ENCODE assay signal across 26 cellular contexts in genomic region chr21:42075686-42076471, GRCh38. TPM values are rescaled to one million over a fixed set of nuclear protein-coding genes. Genes with fewer than 3 reads are reported as not detected.
DNase-seq lines count a peak whose midpoint lies in the region; ATAC-seq, FAIRE-seq and TF ChIP-seq lines count a peak whose summit lies in the region.
"Had no signal": no experiment of that assay in that cellular context is flagged by ENCODE, and none has a peak within 500 bp of the region (broad histone marks: within the 10 kb centered on the region; RNA-seq: fewer than 3 reads in every experiment).

No MANE protein-coding gene starts in this region.

- intact Hi-C loops in Caco-2 (cut with micrococcal nuclease; ENCODE audit: unreplicated experiment) = no loop called here
- intact Hi-C loops in activated T-helper 1 cell treated with anti-CD3 and anti-CD28 coated beads, Interleukin-12 subunit alpha, Interleukin-12 subunit beta, Interleukin-2, Interleukin-4 antibody, amounts not matched to agents 30 ng/mL and 10 ng/mL and 1 ng/mL, durations not matched to agents 14 hours and 24 hours and 36 hours (cut with micrococcal nuclease) = no loop called here

- ATAC-seq in GM21619 (IDR thresholded peaks at IDR 0.05; ENCODE audit: unreplicated experiment) = no peak
- ATAC-seq: HepG2 had no signal

- H3K36me3 Mint-ChIP-seq in Caco-2 (ENCODE audit: insufficient read depth, unreplicated experiment) = no peaks in the 10 kb centered on the region
- no peaks in the 10 kb centered on the region for H3K36me3 Mint-ChIP-seq in activated T-helper 1 cell treated with anti-CD3 and anti-CD28 coated beads, Interleukin-12 subunit alpha, Interleukin-12 subunit beta, Interleukin-2, Interleukin-4 antibody, amounts not matched to agents 30 ng/mL and 10 ng/mL and 1 ng/mL, durations not matched to agents 14 hours and 24 hours and 36 hours (ENCODE audit: low read depth)

- H4K91ac ChIP-seq in H1 (replicated peaks; ENCODE audit: insufficient read length, low read length) (peak overlapping the region; percentile 19), neuronal stem cell (ENCODE audit: low read depth, low read length, poor library complexity) (no peak overlapping the region)

- TF ChIP-seq EP300 in H1 (IDR thresholded peaks at IDR 0.05; ENCODE audit: borderline replicate concordance in 1 of 2, low read depth in 2 of 2, low read length in 2 of 2) = no peak

- H4K8ac ChIP-seq in H1 (ENCODE audit: extremely low read depth, insufficient read depth, low read length) (no peak overlapping the region; the same call in 1 of the 2 replicates), neuronal stem cell (ENCODE audit: low read depth, low read length) (no peak overlapping the region)

- H2AFZ ChIP-seq in OCI-LY1 (ENCODE audit: low read length) = no peak overlapping the region
- peak overlapping the region; percentile 25; the same call in 1 of the 2 replicates for H2AFZ ChIP-seq in H1 (ENCODE audit: low read length)
- H2AFZ ChIP-seq in neuronal stem cell (ENCODE audit: low read length) = no peak overlapping the region
- no peak overlapping the region for H2AFZ ChIP-seq in hepatocyte

- H3K9me3 ChIP-seq in Caco-2 (no peaks in the 10 kb centered on the region), OCI-LY1 (ENCODE audit: low read length) (no peaks in the 10 kb centered on the region), H1 (ENCODE audit: insufficient read depth in 2 of 2, low read depth in 1 of 2, low read length in 1 of 2) (no peaks in the 10 kb centered on the region), neuronal stem cell (replicated peaks in 1 of 2; ENCODE audit: control insufficient read depth in 2 of 2, insufficient read depth in 1 of 2, low read depth in 1 of 2, low read length in 2 of 2) (no peaks in the 10 kb centered on the region), hepatocyte (ENCODE audit: low read depth) (no peaks in the 10 kb centered on the region)
- H3K9me3 ChIP-seq: BLaER1 had no signal

- H3K56ac ChIP-seq in H1 (replicated peaks; ENCODE audit: insufficient read length, low read depth, low read length) = no peak overlapping the region

- no TSS peak for BruUV-seq in Caco-2 (replicated peaks; lab: Mats Ljungman, UMichigan)

- H2BK120ac ChIP-seq in H1 (replicated peaks; ENCODE audit: low read depth, low read length) = no peak overlapping the region
- H2BK120ac ChIP-seq in neuronal stem cell (ENCODE audit: low read depth, low read length) = no peak overlapping the region

- H4K20me1 ChIP-seq in OCI-LY1 (ENCODE audit: insufficient read depth, low read length) (no peaks in the 10 kb centered on the region), H1 (replicated peaks in 1 of 2; ENCODE audit: control insufficient read depth in 1 of 2, insufficient read depth in 2 of 2, low read length in 2 of 2) (no peaks in the 10 kb centered on the region), hepatocyte (ENCODE audit: insufficient read depth, poor library complexity, severe bottlenecking) (no peaks in the 10 kb centered on the region)
- H4K20me1 ChIP-seq: BLaER1 had no signal

- H3K4me3 Mint-ChIP-seq in Caco-2 (ENCODE audit: unreplicated experiment) = no peak overlapping the region
- no peak overlapping the region for H3K4me3 Mint-ChIP-seq in activated T-helper 1 cell treated with anti-CD3 and anti-CD28 coated beads, Interleukin-12 subunit alpha, Interleukin-12 subunit beta, Interleukin-2, Interleukin-4 antibody, amounts not matched to agents 30 ng/mL and 10 ng/mL and 1 ng/mL, durations not matched to agents 14 hours and 24 hours and 36 hours
- H3K4me3 Mint-ChIP-seq: CD4-positive, alpha-beta T cell had no signal

- CTCF ChIA-PET in Caco-2 (lab: Charles Lee) (interaction anchor here (1.2 kb wide), 1 partner anchor 42 kb away, joined by 5 read pairs; no protein-coding TSS in a partner anchor), H1 (lab: Charles Lee; ENCODE audit: partially characterized antibody) (interaction anchor here (0.9 to 5.8 kb wide), 8 partner anchors 11 to 50 kb away, joined by 3 to 21 read pairs (median 3); no protein-coding TSS in a partner anchor)

- no peaks in the 10 kb centered on the region for H3F3A ChIP-seq in OCI-LY1 (ENCODE audit: insufficient read depth, low read length)

- H3K4me1 Mint-ChIP-seq in Caco-2 (ENCODE audit: low read depth, unreplicated experiment) = peaks cover 26% of the 10 kb centered on the region
- H3K4me1 Mint-ChIP-seq in activated T-helper 1 cell treated with anti-CD3 and anti-CD28 coated beads, Interleukin-12 subunit alpha, Interleukin-12 subunit beta, Interleukin-2, Interleukin-4 antibody, amounts not matched to agents 30 ng/mL and 10 ng/mL and 1 ng/mL, durations not matched to agents 14 hours and 24 hours and 36 hours (ENCODE audit: low read depth) = no peaks in the 10 kb centered on the region

- no peak overlapping the region for H3K18ac ChIP-seq in H1 (ENCODE audit: extremely low read depth, low read length)
- H3K18ac ChIP-seq in neuronal stem cell (ENCODE audit: low read length) = no peak overlapping the region

- H3K4me1 ChIP-seq in Caco-2 (peaks cover 32% of the 10 kb centered on the region), OCI-LY1 (ENCODE audit: insufficient read depth, low read length, severe bottlenecking) (peaks cover 72% of the 10 kb centered on the region), H1 (replicated peaks in 1 of 4; ENCODE audit: control insufficient read depth in 3 of 4, insufficient read depth in 4 of 4, low read length in 3 of 4) (no peaks in the 10 kb centered on the region), neuronal stem cell (ENCODE audit: control insufficient read depth in 2 of 2, insufficient read depth in 1 of 2, low read depth in 1 of 2, low read length in 2 of 2) (peaks cover 3% of the 10 kb centered on the region in 2 donors), hepatocyte (ENCODE audit: insufficient read depth) (peaks cover 3% of the 10 kb centered on the region)

- H2BK20ac ChIP-seq in H1 (ENCODE audit: low read length) = no peak overlapping the region

- H3K79me2 ChIP-seq in OCI-LY1 (ENCODE audit: insufficient read depth, low read length) (no peaks in the 10 kb centered on the region), H1 (ENCODE audit: control insufficient read depth in 1 of 2, insufficient read depth in 2 of 2, low read length in 2 of 2) (no peaks in the 10 kb centered on the region), hepatocyte (no peaks in the 10 kb centered on the region)

- H3K4me2 ChIP-seq in OCI-LY1 (ENCODE audit: low read length) = no peak overlapping the region
- no peak overlapping the region for H3K4me2 ChIP-seq in H1 (ENCODE audit: insufficient read depth in 1 of 2, low read depth in 2 of 2, low read length in 2 of 2)
- H3K4me2 ChIP-seq in neuronal stem cell (ENCODE audit: insufficient read depth, low read length, poor library complexity, severe bottlenecking) = no peak overlapping the region
- no peak overlapping the region for H3K4me2 ChIP-seq in hepatocyte
- H3K4me2 ChIP-seq: BLaER1 had no signal

- H2BK12ac ChIP-seq in H1 (ENCODE audit: low read depth, low read length) = no peak overlapping the region
- no peak overlapping the region for H2BK12ac ChIP-seq in neuronal stem cell (ENCODE audit: low read length)

- FAIRE-seq in H1 (lab: Jason Lieb, UNC) = no peak
- FAIRE-seq: GM12892, H54, HepG2 had no signal

- 90% methylated on average over 34 of the region's 35 CpGs; no CpG with 5 or more reads in 1 of the 2 experiments for WGBS in H1 (ENCODE audit: extremely low coverage in 1 of 2, insufficient coverage in 1 of 2, insufficient read length in 1 of 2, insufficient replicate concordance in 2 of 2, low coverage in 1 of 2, low lambda C conversion rate in 2 of 2, missing lambda C conversion rate in 1 of 2), 2 experiments
- no CpG with 5 or more reads among the region's 35 CpGs for WGBS in neuronal stem cell (ENCODE audit: extremely low coverage in 2 of 2, insufficient read length in 2 of 2, insufficient replicate concordance in 1 of 2), 2 donors
- 97% methylated on average over 34 of the region's 35 CpGs for WGBS in hepatocyte (ENCODE audit: low lambda C conversion rate, missing lambda C conversion rate)

- TF ChIP-seq CTCF in Caco-2 (IDR thresholded peaks at IDR 0.05; ENCODE audit: insufficient read depth in 1 of 2, low read depth in 1 of 2, low read length in 1 of 2, severe bottlenecking in 1 of 2, unreplicated experiment in 1 of 2) (no peak), OCI-LY1 (IDR thresholded peaks at IDR 0.05; ENCODE audit: low read length) (peak; percentile 25; the same call in 1 of the 2 replicates), H1 (IDR thresholded peaks at IDR 0.05; ENCODE audit: control extremely low read depth in 1 of 3, insufficient read depth in 1 of 3, low read depth in 1 of 3, low read length in 3 of 3) (peak in 2 of 3 experiments; percentile 23 to 25; a peak in 2 of 4 replicates), hepatocyte (IDR thresholded peaks at IDR 0.05; ENCODE audit: poor library complexity) (no peak)

- no peaks in the 10 kb centered on the region for H3K27me3 ChIP-seq in Caco-2 (replicated peaks; ENCODE audit: control insufficient read depth, insufficient read depth, low read length)
- no peaks in the 10 kb centered on the region for H3K27me3 ChIP-seq in OCI-LY1 (ENCODE audit: insufficient read depth, low read length)
- H3K27me3 ChIP-seq in H1 (replicated peaks in 1 of 4; ENCODE audit: control insufficient read depth in 3 of 4, extremely low read depth in 1 of 4, insufficient read depth in 3 of 4, low read length in 3 of 4) = no peaks in the 10 kb centered on the region
- peaks cover 0 to 8% (median 0%) of the 10 kb centered on the region in 3 experiments for H3K27me3 ChIP-seq in neuronal stem cell (ENCODE audit: control insufficient read depth in 3 of 3, insufficient read depth in 3 of 3, low read depth in 1 of 3, low read length in 3 of 3)
- H3K27me3 ChIP-seq in hepatocyte = no peaks in the 10 kb centered on the region
- H3K27me3 ChIP-seq: BLaER1 had no signal

- H3K4me3 ChIP-seq in Caco-2 (ENCODE audit: low read depth, low read length) (no peak overlapping the region), OCI-LY1 (ENCODE audit: low read depth, low read length, poor library complexity, severe bottlenecking) (no peak overlapping the region), H1 (ENCODE audit: extremely low read depth in 1 of 4, insufficient read depth in 2 of 4, low read depth in 3 of 4, low read length in 4 of 4) (no peak overlapping the region), neuronal stem cell (ENCODE audit: low read length in 2 of 2) (no peak overlapping the region), hepatocyte (no peak overlapping the region)
- H3K4me3 ChIP-seq: BLaER1 had no signal

- H3K9me2 ChIP-seq in OCI-LY1 (ENCODE audit: low read depth, low read length) (no peaks in the 10 kb centered on the region), hepatocyte (replicated peaks; ENCODE audit: insufficient read depth) (no peaks in the 10 kb centered on the region)

- no peak for TF ChIP-seq POLR2A in H1 (IDR thresholded peaks at IDR 0.05; ENCODE audit: control extremely low read depth in 1 of 2, low read depth in 2 of 2, low read length in 2 of 2)

- H3K27ac Mint-ChIP-seq in Caco-2 (ENCODE audit: unreplicated experiment) = peak overlapping the region; percentile 92
- H3K27ac Mint-ChIP-seq in activated T-helper 1 cell treated with anti-CD3 and anti-CD28 coated beads, Interleukin-12 subunit alpha, Interleukin-12 subunit beta, Interleukin-2, Interleukin-4 antibody, amounts not matched to agents 30 ng/mL and 10 ng/mL and 1 ng/mL, durations not matched to agents 14 hours and 24 hours and 36 hours = no peak overlapping the region
- H3K27ac Mint-ChIP-seq: CD4-positive, alpha-beta T cell had no signal

- no peaks in the 10 kb centered on the region; the same call in 1 of the 2 replicates for H3K23me2 ChIP-seq in H1 (ENCODE audit: low read depth, low read length)

- H3K27ac ChIP-seq in OCI-LY1 (ENCODE audit: low read depth, low read length, poor library complexity, severe bottlenecking) (peak overlapping the region; percentile 85), H1 (ENCODE audit: low read depth, low read length) (no peak overlapping the region), neuronal stem cell (replicated peaks; ENCODE audit: low read length) (no peak overlapping the region), hepatocyte (no peak overlapping the region)
- H3K27ac ChIP-seq: 22Rv1, BLaER1, HL-60 had no signal

- H3K9me3 Mint-ChIP-seq in Caco-2 (ENCODE audit: unreplicated experiment) = no peaks in the 10 kb centered on the region
- no peaks in the 10 kb centered on the region for H3K9me3 Mint-ChIP-seq in activated T-helper 1 cell treated with anti-CD3 and anti-CD28 coated beads, Interleukin-12 subunit alpha, Interleukin-12 subunit beta, Interleukin-2, Interleukin-4 antibody, amounts not matched to agents 30 ng/mL and 10 ng/mL and 1 ng/mL, durations not matched to agents 14 hours and 24 hours and 36 hours
- H3K9me3 Mint-ChIP-seq: CD4-positive, alpha-beta T cell had no signal

- no peaks in the 10 kb centered on the region for H3K79me1 ChIP-seq in H1 (ENCODE audit: low read depth, low read length)
- no peaks in the 10 kb centered on the region for H3K79me1 ChIP-seq in neuronal stem cell (ENCODE audit: low read depth, low read length)

- H3K36me3 ChIP-seq in Caco-2 (ENCODE audit: control insufficient read depth, insufficient read depth, low read length) = no peaks in the 10 kb centered on the region
- H3K36me3 ChIP-seq in OCI-LY1 (ENCODE audit: insufficient read depth, low read length) = no peaks in the 10 kb centered on the region
- no peaks in the 10 kb centered on the region for H3K36me3 ChIP-seq in H1 (ENCODE audit: control insufficient read depth in 2 of 4, insufficient read depth in 4 of 4, low read length in 3 of 4)
- no peaks in the 10 kb centered on the region for H3K36me3 ChIP-seq in neuronal stem cell (replicated peaks in 1 of 2; ENCODE audit: control insufficient read depth in 2 of 2, insufficient read depth in 2 of 2, low read length in 2 of 2)
- H3K36me3 ChIP-seq in hepatocyte (replicated peaks; ENCODE audit: insufficient read depth, low read depth) = no peaks in the 10 kb centered on the region
- H3K36me3 ChIP-seq: BLaER1 had no signal

- H3K27me3 Mint-ChIP-seq in Caco-2 (ENCODE audit: insufficient read depth, unreplicated experiment) = no peaks in the 10 kb centered on the region
- H3K27me3 Mint-ChIP-seq in activated T-helper 1 cell treated with anti-CD3 and anti-CD28 coated beads, Interleukin-12 subunit alpha, Interleukin-12 subunit beta, Interleukin-2, Interleukin-4 antibody, amounts not matched to agents 30 ng/mL and 10 ng/mL and 1 ng/mL, durations not matched to agents 14 hours and 24 hours and 36 hours (ENCODE audit: insufficient read depth) = peaks cover 7% of the 10 kb centered on the region
- H3K27me3 Mint-ChIP-seq: CD4-positive, alpha-beta T cell had no signal

- H3K14ac ChIP-seq in H1 (ENCODE audit: insufficient read length) (no peak overlapping the region), neuronal stem cell (ENCODE audit: low read length) (peak overlapping the region; percentile 32)

- H2BK5ac ChIP-seq in H1 (ENCODE audit: low read depth, low read length) = no peak overlapping the region
- H2BK5ac ChIP-seq in neuronal stem cell (ENCODE audit: low read length) = no peak overlapping the region

- DNase-seq in Caco-2 = no peak
- no peak for DNase-seq in H1 (ENCODE audit: low read depth in 1 of 2, low spot score in 2 of 2)
- no peak for DNase-seq in neuronal stem cell (ENCODE audit: low spot score)
- DNase-seq in NCI-H82 (lab: John Stamatoyannopoulos, UW) = no peak
- DNase-seq in activated T-helper 1 cell treated with anti-CD3 and anti-CD28 coated beads, Interleukin-12 subunit alpha, Interleukin-12 subunit beta, Interleukin-2, Interleukin-4 antibody, amounts not matched to agents 30 ng/mL and 10 ng/mL and 1 ng/mL, durations not matched to agents 14 hours and 24 hours and 36 hours (ENCODE audit: low spot score) = no peak
- DNase-seq in hepatocyte (ENCODE audit: low spot score) = no peak
- DNase-seq: ACHN; CD4-positive, alpha-beta T cell; DND-41; KG1; NCI-H1105 treated with DMSO at 0.1 percent for 48 hours; NCI-H2029 treated with DMSO at 0.1 percent for 48 hours; NCI-H226; NCI-H510A treated with DMSO at 0.1 percent for 48 hours; NCI-H748 treated with DMSO at 0.1 percent for 48 hours; NK-92 treated with Interleukin-12 subunit alpha and Interleukin-12 subunit beta, amount 100 ng/mL, for 24 hours; SIG-M5 had no signal

- H3K4ac ChIP-seq in H1 (replicated peaks; ENCODE audit: insufficient read length, low read depth, low read length) (no peak overlapping the region), neuronal stem cell (ENCODE audit: low read length) (no peak overlapping the region)

- no peak overlapping the region for H4K5ac ChIP-seq in H1 (ENCODE audit: insufficient read length, low read depth, low read length)

- POLR2A ChIA-PET in Caco-2 (lab: Charles Lee) (no interaction called here), H1 (lab: Charles Lee; ENCODE audit: partially characterized antibody) (interaction anchor here (0.7 kb wide), 1 partner anchor 10 kb away, joined by 3 read pairs; no protein-coding TSS in a partner anchor)

- H3K23ac ChIP-seq in H1 (ENCODE audit: insufficient read length) (no peak overlapping the region), neuronal stem cell (ENCODE audit: low read depth, low read length, poor library complexity) (peak overlapping the region; percentile 81)

- H3K9ac ChIP-seq in OCI-LY1 (ENCODE audit: low read length) (no peak overlapping the region), H1 (replicated peaks in 1 of 4; ENCODE audit: extremely low read depth in 1 of 4, low read depth in 3 of 4, low read length in 3 of 4) (no peak overlapping the region), neuronal stem cell (ENCODE audit: low read depth, low read length, poor library complexity) (no peak overlapping the region)
- H3K9ac ChIP-seq: BLaER1 had no signal

- peak; percentile 38 to 56 for TF ChIP-seq RAD21 in H1 (IDR thresholded peaks at IDR 0.05 in 1 of 2, conservative IDR thresholded peaks at IDR 0.05 in 1 of 2; ENCODE audit: low read depth in 2 of 2, low read length in 2 of 2)

- no peak overlapping the region; the same call in 1 of the 2 replicates for H2BK15ac ChIP-seq in H1 (ENCODE audit: low read length)
- no peak overlapping the region for H2BK15ac ChIP-seq in neuronal stem cell (ENCODE audit: low read length)

- no peak overlapping the region for H2AK5ac ChIP-seq in H1 (ENCODE audit: low read depth, low read length)
- no peak overlapping the region for H2AK5ac ChIP-seq in neuronal stem cell (ENCODE audit: low read depth, low read length)

RNA-seq across cellular contexts. Expression of gene UMODL1, which starts 4.8 kb away (rescaled TPM):
- total RNA-seq in Caco-2 (2022) = 0.20 and 0.21 TPM in 2 replicates
- total RNA-seq in H1 (2021; fragmentation: NEBNext Ultra II Directional; extraction: Animal tissue kit (Norgen Biotek cat#: 25700)) = not detected in 2 replicates
- polyA plus RNA-seq in H1 (2011; rRNA removed) = 0.02 TPM in 1 of 2 replicates, not detected in the other
- polyA plus RNA-seq in H1 (2011; cell fraction: cytosol; rRNA removed) = not detected
- polyA plus RNA-seq in H1 (2011; cell fraction: nucleus; rRNA removed) = not detected
- not detected in 4 replicates for polyA plus RNA-seq in H1 (2012, experiment 1 of 2)
- not detected for polyA plus RNA-seq in H1 (2012, experiment 2 of 2)
- polyA plus RNA-seq in H1 (2013, experiment 1 of 2) = not detected
- not detected for polyA plus RNA-seq in H1 (2013, experiment 2 of 2)
- not detected in 2 replicates for polyA minus RNA-seq in H1 (2011; rRNA and poly(A)+ RNA removed)
- not detected for polyA minus RNA-seq in H1 (2011; cell fraction: cytosol; rRNA and poly(A)+ RNA removed)
- polyA minus RNA-seq in H1 (2011; cell fraction: nucleus; rRNA and poly(A)+ RNA removed) = not detected
- polyA plus RNA-seq in neuronal stem cell (2013, experiment 1 of 2) = not detected
- not detected for polyA plus RNA-seq in neuronal stem cell (2013, experiment 2 of 2)
- total RNA-seq in activated T-helper 1 cell treated with anti-CD3 and anti-CD28 coated beads, Interleukin-12 subunit alpha, Interleukin-12 subunit beta, Interleukin-2, Interleukin-4 antibody, amounts not matched to agents 30 ng/mL and 10 ng/mL and 1 ng/mL, durations not matched to agents 14 hours and 24 hours and 36 hours = not detected in 2 replicates
- total RNA-seq in hepatocyte = 0.16 and 0.47 TPM in 2 replicates
- 0.15 TPM in 1 of 2 replicates, not detected in the other for polyA plus RNA-seq in hepatocyte
- total RNA-seq: G401, HepG2 had no signal
- polyA plus RNA-seq: HepG2 had no signal

Comparison
In these comparisons a context has a peak if more than half of its experiments do, and no peak if none do; other contexts are left out.
1. CTCF ChIP-seq: peak in OCI-LY1 (single experiment) and H1 (2 of 3); none in Caco-2 (0 of 2) and hepatocyte (single experiment).